Comparison of ENCODE assay signal across 28 cellular contexts in genomic region chrX:28794751-28795150, GRCh38.
"Had no signal": no experiment of that assay in that cellular context is flagged by ENCODE, and none has a peak within 500 bp of the region (broad histone marks: within the 10 kb centered on the region; RNA-seq: fewer than 3 reads in every experiment).

No MANE protein-coding gene starts in this region.

- H3K27me3 Mint-ChIP-seq: activated CD8-positive, alpha-beta T cell treated with anti-CD3 and anti-CD28 coated beads for 36 hours; activated naive CD4-positive, alpha-beta T cell treated with anti-CD3 and anti-CD28 coated beads, Interleukin-2, amount 50 U/mL, for 24 hours; activated naive CD8-positive, alpha-beta T cell treated with anti-CD3 and anti-CD28 coated beads for 36 hours; activated naive CD8-positive, alpha-beta T cell treated with anti-CD3 and anti-CD28 coated beads, Interleukin-2, amount 50 U/mL, for 24 hours; activated T-helper 17 cell treated with anti-CD3 and anti-CD28 coated beads, Interleukin-2, amount 50 U/mL, for 72 hours; brain had no signal

- H3K9me3 ChIP-seq: adrenal gland, colonic mucosa had no signal

- H3K4me3 Mint-ChIP-seq: activated CD8-positive, alpha-beta T cell treated with anti-CD3 and anti-CD28 coated beads for 36 hours; activated naive CD4-positive, alpha-beta T cell treated with anti-CD3 and anti-CD28 coated beads for 36 hours; activated naive CD4-positive, alpha-beta T cell treated with anti-CD3 and anti-CD28 coated beads, Interleukin-2, amount 50 U/mL, for 24 hours; activated naive CD8-positive, alpha-beta T cell treated with anti-CD3 and anti-CD28 coated beads for 36 hours; activated naive CD8-positive, alpha-beta T cell treated with anti-CD3 and anti-CD28 coated beads, Interleukin-2, amount 50 U/mL, for 24 hours; activated T-cell treated with anti-CD3 and anti-CD28 coated beads, Interleukin-2, amount 50 U/mL, for 4 hours; activated T-helper 17 cell treated with anti-CD3 and anti-CD28 coated beads, Interleukin-2, amount 50 U/mL, for 72 hours; brain; endodermal cell had no signal

- H3K36me3 Mint-ChIP-seq: activated naive CD4-positive, alpha-beta T cell treated with anti-CD3 and anti-CD28 coated beads, Interleukin-2, amount 50 U/mL, for 24 hours; activated naive CD8-positive, alpha-beta T cell treated with anti-CD3 and anti-CD28 coated beads for 36 hours had no signal

- H3K4me1 Mint-ChIP-seq: activated naive CD4-positive, alpha-beta T cell treated with anti-CD3 and anti-CD28 coated beads, Interleukin-2, amount 50 U/mL, for 24 hours; activated naive CD8-positive, alpha-beta T cell treated with anti-CD3 and anti-CD28 coated beads for 36 hours; activated naive CD8-positive, alpha-beta T cell treated with anti-CD3 and anti-CD28 coated beads, Interleukin-2, amount 50 U/mL, for 24 hours; activated T-helper 17 cell treated with anti-CD3 and anti-CD28 coated beads, Interleukin-2, amount 50 U/mL, for 72 hours; endodermal cell had no signal

- DNase-seq: activated CD4-positive, alpha-beta T cell treated with anti-CD3 and anti-CD28 coated beads for 1 hour; activated CD4-positive, alpha-beta T cell treated with anti-CD3 and anti-CD28 coated beads for 48 hours; activated CD4-positive, alpha-beta T cell treated with anti-CD3 and anti-CD28 coated beads, Interleukin-2, amount 50 U/mL, for 1 hour; activated CD4-positive, alpha-beta T cell treated with anti-CD3 and anti-CD28 coated beads, Interleukin-2, amount 50 U/mL, for 48 hours; activated CD4-positive, CD25-positive, alpha-beta regulatory T cell; activated CD8-positive, alpha-beta memory T cell treated with anti-CD3 and anti-CD28 coated beads for 24 hours; activated CD8-positive, alpha-beta T cell treated with anti-CD3 and anti-CD28 coated beads for 36 hours; activated effector memory CD4-positive, alpha-beta T cell treated with Interleukin-2 at 50 U/mL for 16 hours; activated naive CD4-positive, alpha-beta T cell treated with anti-CD3 and anti-CD28 coated beads for 36 hours; activated naive CD8-positive, alpha-beta T cell treated with anti-CD3 and anti-CD28 coated beads for 36 hours; activated naive CD8-positive, alpha-beta T cell treated with anti-CD3 and anti-CD28 coated beads, Interleukin-2, amount 50 U/mL, for 24 hours; activated T-cell treated with anti-CD3 and anti-CD28 coated beads, Interleukin-2, amount 50 U/mL, for 4 hours; adrenal gland; amygdala; aorta; central memory CD4-positive, alpha-beta T cell; cerebellar nuclear complex; colonic mucosa; effector memory CD4-positive, alpha-beta T cell; endodermal cell; foreskin fibroblast; head of caudate nucleus; hippocampal formation; T-helper 2 cell had no signal

- ATAC-seq: activated CD8-positive, alpha-beta T cell treated with anti-CD3 and anti-CD28 coated beads for 36 hours; activated naive CD8-positive, alpha-beta T cell treated with anti-CD3 and anti-CD28 coated beads, Interleukin-2, amount 50 U/mL, for 24 hours; activated T-cell treated with anti-CD3 and anti-CD28 coated beads, Interleukin-2, amount 50 U/mL, for 4 hours; activated T-helper 17 cell treated with anti-CD3 and anti-CD28 coated beads, Interleukin-2, amount 50 U/mL, for 72 hours; esophagus mucosa had no signal

- H3K27ac Mint-ChIP-seq: activated CD8-positive, alpha-beta T cell treated with anti-CD3 and anti-CD28 coated beads for 36 hours; activated naive CD4-positive, alpha-beta T cell treated with anti-CD3 and anti-CD28 coated beads for 36 hours; activated naive CD4-positive, alpha-beta T cell treated with anti-CD3 and anti-CD28 coated beads, Interleukin-2, amount 50 U/mL, for 24 hours; activated naive CD8-positive, alpha-beta T cell treated with anti-CD3 and anti-CD28 coated beads for 36 hours; activated naive CD8-positive, alpha-beta T cell treated with anti-CD3 and anti-CD28 coated beads, Interleukin-2, amount 50 U/mL, for 24 hours; activated T-helper 17 cell treated with anti-CD3 and anti-CD28 coated beads, Interleukin-2, amount 50 U/mL, for 72 hours; brain; endodermal cell had no signal
